In the genomic region with DNA sequence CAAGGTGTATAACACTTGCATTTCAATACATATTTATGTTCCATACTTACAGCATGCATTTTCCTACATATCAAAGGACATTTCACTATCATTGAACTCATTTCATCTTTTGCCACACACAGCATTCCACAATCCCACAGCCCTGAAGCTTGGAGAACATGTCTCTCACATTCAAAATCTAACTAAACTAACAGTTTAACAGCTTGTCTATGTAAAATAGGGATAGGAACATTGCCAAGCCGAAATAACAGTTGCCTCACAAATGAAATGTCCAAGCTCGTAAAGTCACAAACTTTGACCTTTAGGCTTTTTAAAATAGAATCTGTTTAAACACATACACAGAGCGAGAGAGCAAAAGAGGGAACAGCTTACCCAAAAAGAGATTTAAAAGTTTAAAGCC, we compare ENCODE assay signal across 17 cellular contexts.
DNase-seq lines count a peak whose midpoint lies in the region; ATAC-seq and TF ChIP-seq lines count a peak whose summit lies in the region.
"Had no signal": no experiment of that assay in that cellular context is flagged by ENCODE, and none has a peak within 500 bp of the region (broad histone marks: within the 10 kb centered on the region; RNA-seq: fewer than 3 reads in every experiment).

No MANE protein-coding gene starts in this region.

- H3K23ac ChIP-seq in neuronal stem cell (ENCODE audit: low read depth, low read length, poor library complexity): no peak overlapping the region

- H3K27ac ChIP-seq in GM23248: no peak overlapping the region
- H3K27ac ChIP-seq in PC-3 (ENCODE audit: low read length): peak overlapping the region; percentile 48
- H3K27ac ChIP-seq in neuronal stem cell (replicated peaks; ENCODE audit: low read length): no peak overlapping the region
- H3K27ac ChIP-seq in uterus: no peak overlapping the region
- H3K27ac ChIP-seq: HL-60, SJSA1 had no signal

- no peak overlapping the region for H2AK5ac ChIP-seq in neuronal stem cell (ENCODE audit: low read depth, low read length)

- no peaks in the 10 kb centered on the region for H3K9me3 Mint-ChIP-seq in chondrocyte (ENCODE audit: low read depth)
- H3K9me3 Mint-ChIP-seq: CD8-positive, alpha-beta T cell had no signal

- H3K4me1 ChIP-seq in GM23248 (ENCODE audit: insufficient read depth): no peaks in the 10 kb centered on the region
- H3K4me1 ChIP-seq in PC-3 (ENCODE audit: insufficient read depth, low read length): peaks cover 14% of the 10 kb centered on the region
- H3K4me1 ChIP-seq in neuronal stem cell (ENCODE audit: control insufficient read depth in 2 of 2, insufficient read depth in 1 of 2, low read depth in 1 of 2, low read length in 2 of 2): peaks cover 0 to 13% of the 10 kb centered on the region in 2 donors
- no peaks in the 10 kb centered on the region for H3K4me1 ChIP-seq in uterus

- no peaks in the 10 kb centered on the region for H3K79me2 ChIP-seq in GM23248 (ENCODE audit: insufficient read depth)
- H3K79me2 ChIP-seq in PC-3 (ENCODE audit: low read length): no peaks in the 10 kb centered on the region

- H3K36me3 Mint-ChIP-seq in chondrocyte (ENCODE audit: low read depth): peaks cover 11% of the 10 kb centered on the region
- H3K36me3 Mint-ChIP-seq: CD8-positive, alpha-beta T cell had no signal

- POLR2A ChIA-PET in PC-3 (lab: Charles Lee; ENCODE audit: unreplicated experiment): no interaction called here

- intact Hi-C loops in PC-3 (cut with micrococcal nuclease): no loop called here
- intact Hi-C loops in uterus (cut with DNase I; ENCODE audit: low total_unique reads): no loop called here

- H3K4me3 Mint-ChIP-seq in chondrocyte (ENCODE audit: unreplicated experiment): no peak overlapping the region
- H3K4me3 Mint-ChIP-seq: CD8-positive, alpha-beta T cell had no signal

- H3K27ac Mint-ChIP-seq in chondrocyte (ENCODE audit: unreplicated experiment): peak overlapping the region; percentile 58
- H3K27ac Mint-ChIP-seq: CD8-positive, alpha-beta T cell had no signal

- H3K9me3 ChIP-seq in GM23248 (ENCODE audit: low read depth) (no peaks in the 10 kb centered on the region), PC-3 (ENCODE audit: low read length) (no peaks in the 10 kb centered on the region), neuronal stem cell (replicated peaks in 1 of 2; ENCODE audit: control insufficient read depth in 2 of 2, insufficient read depth in 1 of 2, low read depth in 1 of 2, low read length in 2 of 2) (no peaks in the 10 kb centered on the region), uterus (no peaks in the 10 kb centered on the region)
- H3K9me3 ChIP-seq: SJSA1 had no signal

- H3K9me2 ChIP-seq in GM23248 (ENCODE audit: insufficient read depth) (no peaks in the 10 kb centered on the region), PC-3 (replicated peaks; ENCODE audit: low read length) (no peaks in the 10 kb centered on the region)

- H3K79me1 ChIP-seq in neuronal stem cell (ENCODE audit: low read depth, low read length): no peaks in the 10 kb centered on the region

- H2BK15ac ChIP-seq in neuronal stem cell (ENCODE audit: low read length): no peak overlapping the region

- H3K14ac ChIP-seq in neuronal stem cell (ENCODE audit: low read length): no peak overlapping the region

- H2BK120ac ChIP-seq in neuronal stem cell (ENCODE audit: low read depth, low read length): no peak overlapping the region

- H4K20me1 ChIP-seq in GM23248 (ENCODE audit: insufficient read depth) (no peaks in the 10 kb centered on the region), PC-3 (ENCODE audit: low read length) (no peaks in the 10 kb centered on the region)

- no peak for TF ChIP-seq CTCF in PC-3 (conservative IDR thresholded peaks at IDR 0.05; ENCODE audit: low read depth, low read length)
- no peak for TF ChIP-seq CTCF in chondrocyte (IDR thresholded peaks at IDR 0.05)
- no peak for TF ChIP-seq CTCF in uterus (IDR thresholded peaks at IDR 0.05)

- H2BK5ac ChIP-seq in neuronal stem cell (ENCODE audit: low read length): no peak overlapping the region

- DNase-seq in GM23248: no peak
- DNase-seq in PC-3: no peak
- no peak for DNase-seq in chondrocyte (ENCODE audit: low spot score)
- no peak for DNase-seq in neuronal stem cell (ENCODE audit: low spot score)
- DNase-seq in NCI-H2196 (lab: John Stamatoyannopoulos, UW; ENCODE audit: unreplicated experiment): no peak
- DNase-seq in uterus: no peak
- DNase-seq: CD8-positive, alpha-beta T cell; DND-41; GOT3; NCI-H1417; NCI-H1930; NCI-H446; NCI-H748 treated with DMSO at 0.1 percent for 48 hours had no signal

- CTCF ChIA-PET in PC-3 (lab: Charles Lee): interaction anchor here (1.0 kb wide), 1 partner anchor 204 kb away, joined by 7 read pairs; no protein-coding TSS in a partner anchor

- in situ Hi-C loops in GM23248 (cut with MboI): loop anchor here (25.0 kb wide), 1 partner anchor 192 kb away; no protein-coding TSS in a partner anchor

- no peak overlapping the region for H3K4ac ChIP-seq in neuronal stem cell (ENCODE audit: low read length)

- H4K91ac ChIP-seq in neuronal stem cell (ENCODE audit: low read depth, low read length, poor library complexity): no peak overlapping the region

- no peaks in the 10 kb centered on the region for H3K36me3 ChIP-seq in GM23248 (ENCODE audit: low read depth)
- H3K36me3 ChIP-seq in PC-3 (ENCODE audit: low read depth, low read length): no peaks in the 10 kb centered on the region
- no peaks in the 10 kb centered on the region for H3K36me3 ChIP-seq in neuronal stem cell (replicated peaks in 1 of 2; ENCODE audit: control insufficient read depth in 2 of 2, insufficient read depth in 2 of 2, low read length in 2 of 2)
- no peaks in the 10 kb centered on the region for H3K36me3 ChIP-seq in uterus
- H3K36me3 ChIP-seq: SJSA1 had no signal

- H4K8ac ChIP-seq in neuronal stem cell (ENCODE audit: low read depth, low read length): no peak overlapping the region

- H3K27me3 ChIP-seq in GM23248 (replicated peaks; ENCODE audit: insufficient read depth) (no peaks in the 10 kb centered on the region), PC-3 (ENCODE audit: low read length) (no peaks in the 10 kb centered on the region), neuronal stem cell (ENCODE audit: control insufficient read depth in 3 of 3, insufficient read depth in 3 of 3, low read depth in 1 of 3, low read length in 3 of 3) (no peaks in the 10 kb centered on the region), uterus (no peaks in the 10 kb centered on the region)
- H3K27me3 ChIP-seq: SJSA1 had no signal

- ATAC-seq in PC-3: peak; percentile 24; the same call in 1 of the 2 replicates
- no peak for ATAC-seq in GM18502 (IDR thresholded peaks at IDR 0.05; ENCODE audit: poor library complexity, unreplicated experiment)
- ATAC-seq in esophagus mucosa: no peak
- ATAC-seq: CD8-positive, alpha-beta T cell had no signal

- BruUV-seq in PC-3 (replicated peaks; lab: Mats Ljungman, UMichigan): no TSS peak

- no peak overlapping the region for H3K4me2 ChIP-seq in GM23248 (ENCODE audit: unreplicated experiment)
- H3K4me2 ChIP-seq in PC-3 (ENCODE audit: low read length): peak overlapping the region; percentile 33; the same call in 1 of the 2 replicates
- no peak overlapping the region for H3K4me2 ChIP-seq in neuronal stem cell (ENCODE audit: insufficient read depth, low read length, poor library complexity, severe bottlenecking)

- no peak overlapping the region for H3K18ac ChIP-seq in neuronal stem cell (ENCODE audit: low read length)

- H3K9ac ChIP-seq in GM23248: no peak overlapping the region
- H3K9ac ChIP-seq in PC-3 (ENCODE audit: low read length): peak overlapping the region; percentile 6
- no peak overlapping the region for H3K9ac ChIP-seq in neuronal stem cell (ENCODE audit: low read depth, low read length, poor library complexity)

- TF ChIP-seq POLR2A in uterus (IDR thresholded peaks at IDR 0.05): no peak

- peaks cover 51% of the 10 kb centered on the region for H3K4me1 Mint-ChIP-seq in chondrocyte (ENCODE audit: low read depth)

- H3K4me3 ChIP-seq in GM23248 (no peak overlapping the region), PC-3 (ENCODE audit: low read length) (no peak overlapping the region), neuronal stem cell (ENCODE audit: low read length in 2 of 2) (no peak overlapping the region), uterus (no peak overlapping the region)
- H3K4me3 ChIP-seq: SJSA1 had no signal

- peak overlapping the region; percentile 22 for H2AFZ ChIP-seq in GM23248
- peak overlapping the region; percentile 9; the same call in 1 of the 2 replicates for H2AFZ ChIP-seq in PC-3 (ENCODE audit: low read length)
- H2AFZ ChIP-seq in neuronal stem cell (ENCODE audit: low read length): peak overlapping the region; percentile 32

- H2BK12ac ChIP-seq in neuronal stem cell (ENCODE audit: low read length): no peak overlapping the region

- 85 to 88% methylated on average over 3 of the region's 3 CpGs for WGBS in GM23248 (ENCODE audit: low coverage in 1 of 2, low lambda C conversion rate in 2 of 2, missing lambda C conversion rate in 2 of 2), 2 experiments
- WGBS in neuronal stem cell (ENCODE audit: extremely low coverage in 2 of 2, insufficient read length in 2 of 2, insufficient replicate concordance in 1 of 2), 2 donors: no CpG with 5 or more reads among the region's 3 CpGs

- no peaks in the 10 kb centered on the region for H3F3A ChIP-seq in GM23248 (ENCODE audit: insufficient read depth)
- no peaks in the 10 kb centered on the region for H3F3A ChIP-seq in PC-3 (ENCODE audit: low read length, unreplicated experiment)

- H3K27me3 Mint-ChIP-seq in chondrocyte (ENCODE audit: low read depth): no peaks in the 10 kb centered on the region
